Comparison of ENCODE assay signal across 8 cellular contexts in the genomic region with DNA sequence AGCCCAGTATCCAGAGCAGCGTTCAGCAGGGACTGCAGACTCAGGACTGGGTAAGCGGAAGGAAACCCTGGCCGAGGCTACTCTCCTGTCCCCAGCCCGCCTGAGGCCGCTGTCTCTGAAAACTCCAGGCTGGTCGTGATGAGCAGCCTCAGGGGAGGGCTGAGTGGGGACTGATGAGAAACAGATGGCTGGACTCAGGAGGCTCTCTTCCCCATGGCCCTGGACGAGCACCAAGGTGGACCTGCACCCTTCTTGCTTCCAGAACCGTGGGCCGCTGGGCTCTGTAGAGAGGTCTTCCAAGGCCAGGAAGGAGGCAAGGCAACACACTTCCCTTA. TPM values are rescaled to one million over a fixed set of nuclear protein-coding genes. Genes with fewer than 3 reads are reported as not detected.
DNase-seq lines count a peak whose midpoint lies in the region; ATAC-seq and TF ChIP-seq lines count a peak whose summit lies in the region.

No MANE protein-coding gene starts in this region.

- no peaks in the 10 kb centered on the region for H4K20me1 ChIP-seq in GM23248 (ENCODE audit: insufficient read depth)

- no peaks in the 10 kb centered on the region for H3K9me3 ChIP-seq in GM23248 (ENCODE audit: low read depth)

- no peaks in the 10 kb centered on the region for H3K9me3 Mint-ChIP-seq in activated B cell treated with CpG ODN at 0.5 μM for 24 hours

- POLR2A ChIA-PET in activated B cell treated with CpG ODN at 0.5 μM for 24 hours (lab: Charles Lee): interaction anchor here (0.6 to 2.4 kb wide), 4 partner anchors 16 to 99 kb away, joined by 3 to 14 read pairs (median 7); partner anchors contain the start of genes BRF1 and TEDC1

- no peak overlapping the region for H2AFZ ChIP-seq in GM23248

- H3K27me3 Mint-ChIP-seq in activated B cell treated with CpG ODN at 0.5 μM for 24 hours: no peaks in the 10 kb centered on the region

- intact Hi-C loops in activated B cell treated with CpG ODN at 0.5 μM for 24 hours (cut with micrococcal nuclease) (loop anchor here (2.0 kb wide), 1 partner anchor 29 kb away; no protein-coding TSS in a partner anchor), left ventricle myocardium superior (cut with micrococcal nuclease) (no loop called here)

- peaks cover 18% of the 10 kb centered on the region for H3K36me3 Mint-ChIP-seq in activated B cell treated with CpG ODN at 0.5 μM for 24 hours (ENCODE audit: low read depth)

- in situ Hi-C loops in GM23248 (cut with MboI): no loop called here

- H3K79me2 ChIP-seq in GM23248 (ENCODE audit: insufficient read depth): peaks cover 20% of the 10 kb centered on the region; the same call in 1 of the 2 replicates

- H3K27me3 ChIP-seq in GM23248 (replicated peaks; ENCODE audit: insufficient read depth): no peaks in the 10 kb centered on the region

- no peak overlapping the region for H3K27ac ChIP-seq in GM23248
- H3K27ac ChIP-seq in skin epidermis: peak overlapping the region in 7 of 21 experiments; percentile 79 to 96 (median 91)

- peak overlapping the region; percentile 95; the same call in 1 of the 2 replicates for H3K9ac ChIP-seq in GM23248

- ATAC-seq in activated B cell treated with CpG ODN at 0.5 μM for 24 hours (ENCODE audit: low read depth): no peak
- ATAC-seq in left ventricle myocardium superior: peak; percentile 2
- ATAC-seq in HG02973 (IDR thresholded peaks at IDR 0.05; ENCODE audit: unreplicated experiment): no peak

- WGBS in GM23248 (ENCODE audit: low coverage in 1 of 2, low lambda C conversion rate in 2 of 2, missing lambda C conversion rate in 2 of 2), 2 experiments: 88 to 90% methylated on average over 9 of the region's 9 CpGs

- H3K4me2 ChIP-seq in GM23248 (ENCODE audit: unreplicated experiment): peak overlapping the region; percentile 85

- H3K4me3 Mint-ChIP-seq in activated B cell treated with CpG ODN at 0.5 μM for 24 hours: peak overlapping the region; percentile 90

- H3F3A ChIP-seq in GM23248 (ENCODE audit: insufficient read depth): no peaks in the 10 kb centered on the region

- peaks cover 29% of the 10 kb centered on the region for H3K4me1 Mint-ChIP-seq in activated B cell treated with CpG ODN at 0.5 μM for 24 hours

- CTCF ChIA-PET in activated B cell treated with CpG ODN at 0.5 μM for 24 hours (lab: Charles Lee): interaction anchor here (1.0 to 1.5 kb wide), 2 partner anchors 8 to 90 kb away, joined by 3 read pairs; no protein-coding TSS in a partner anchor

- TF ChIP-seq CTCF in activated B cell treated with CpG ODN at 0.5 μM for 24 hours (IDR thresholded peaks at IDR 0.05): no peak

- H3K36me3 ChIP-seq in GM23248 (ENCODE audit: low read depth): peaks cover 10% of the 10 kb centered on the region; the same call in 1 of the 2 replicates

- H3K9me2 ChIP-seq in GM23248 (ENCODE audit: insufficient read depth): no peaks in the 10 kb centered on the region

- H3K4me1 ChIP-seq in GM23248 (ENCODE audit: insufficient read depth): peaks cover 15% of the 10 kb centered on the region

- H3K4me3 ChIP-seq in GM23248 (peak overlapping the region; percentile 97), skin epidermis (peak overlapping the region in 5 of 7 experiments; percentile 61 to 88 (median 78))

- H3K27ac Mint-ChIP-seq in activated B cell treated with CpG ODN at 0.5 μM for 24 hours: peak overlapping the region; percentile 91

- DNase-seq in GM23248 (no peak), activated B cell treated with CpG ODN at 0.5 μM for 24 hours (no peak), left ventricle myocardium superior (no peak), globus pallidus (ENCODE audit: low spot score) (no peak)
- no peak for DNase-seq in stimulated activated CD4-positive, alpha-beta T cell treated with anti-CD3 and anti-CD28 coated beads, Interleukin-2, amount 100 ng/mL, for 24 hours
- DNase-seq in stimulated activated CD4-positive, alpha-beta T cell treated with anti-CD3 and anti-CD28 coated beads, Interleukin-12 subunit alpha, Interleukin-12 subunit beta, amount 100 ng/mL, for 4 hours: no peak

RNA-seq across cellular contexts. Expression of gene TEX22, which starts 1.1 kb away (rescaled TPM):
- 0.13 and 0.43 TPM in 2 replicates for total RNA-seq in GM23248 (2014; rRNA removed; shearing (Covaris generic))
- polyA plus RNA-seq in GM23248 (2016; fragmentation: Nextera tagmentation; extraction: Ambion mirVana): 0.27 and 0.46 TPM in 2 replicates
- total RNA-seq in activated B cell treated with CpG ODN at 0.5 μM for 24 hours (2.8 and 5.7 TPM in 2 replicates), left ventricle myocardium superior (1.6 TPM)

RNA-seq across cellular contexts. Expression of gene MTA1, which starts 20.2 kb away (rescaled TPM):
- total RNA-seq in GM23248 (2014; rRNA removed; shearing (Covaris generic)): 37.0 and 50.3 TPM in 2 replicates
- 8.1 and 9.6 TPM in 2 replicates for polyA plus RNA-seq in GM23248 (2016; fragmentation: Nextera tagmentation; extraction: Ambion mirVana)
- 115 and 119 TPM in 2 replicates for total RNA-seq in activated B cell treated with CpG ODN at 0.5 μM for 24 hours
- total RNA-seq in left ventricle myocardium superior: 201 TPM
